In the genomic region with DNA sequence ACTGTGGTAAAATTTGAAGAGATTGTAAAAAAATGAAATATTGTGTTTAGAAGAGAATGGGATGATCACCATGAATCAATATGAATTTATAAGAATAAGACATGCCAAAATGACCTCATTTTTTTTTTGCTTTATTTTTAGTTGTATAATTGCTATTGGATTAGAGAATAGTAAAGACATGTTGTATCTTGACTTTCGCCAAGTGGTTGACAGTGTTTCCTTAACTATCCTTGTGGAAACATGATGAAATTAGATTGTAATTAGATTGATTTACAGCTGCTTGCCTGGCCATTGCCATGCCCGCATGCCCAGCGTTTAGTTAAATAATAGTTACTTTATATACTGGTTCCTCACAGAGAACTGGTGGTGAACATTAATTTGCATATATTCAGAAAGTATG, we compare ENCODE assay signal across 23 cellular contexts.
DNase-seq lines count a peak whose midpoint lies in the region; ATAC-seq and TF ChIP-seq lines count a peak whose summit lies in the region.
"Had no signal": no experiment of that assay in that cellular context is flagged by ENCODE, and none has a peak within 500 bp of the region (broad histone marks: within the 10 kb centered on the region; RNA-seq: fewer than 3 reads in every experiment).

No MANE protein-coding gene starts in this region.

- peak; percentile 57 for ATAC-seq in esophagus mucosa
- ATAC-seq in HG02623 (IDR thresholded peaks at IDR 0.05; ENCODE audit: unreplicated experiment), result no peak
- ATAC-seq: GM23338, PC-3, Right ventricle myocardium inferior had no signal

- CTCF ChIA-PET in GM10248 (lab: Yijun Ruan, JAX), result no interaction called here

- H3K27ac ChIP-seq in SK-N-MC, result peak overlapping the region; percentile 89
- H3K27ac ChIP-seq: BLaER1 treated with 17β-estradiol and CSF1 and Interleukin-3, amounts not matched to agents 10 nM and 100 nM; HL-60; SJCRH30 had no signal

- POLR2A ChIA-PET in GM10248 (lab: Yijun Ruan, JAX), result no interaction called here

- H3K36me3 ChIP-seq in SK-N-MC (ENCODE audit: insufficient read depth, low read length), result no peaks in the 10 kb centered on the region
- H3K36me3 ChIP-seq: BLaER1 treated with 17β-estradiol and CSF1 and Interleukin-3, amounts not matched to agents 10 nM and 100 nM; HAP-1 had no signal

- DNase-seq in AG10803 (ENCODE audit: low read depth) (peak; percentile 6), NCI-H1105 treated with DMSO at 0.1 percent for 48 hours (lab: John Stamatoyannopoulos, UW) (peak; percentile 33), SK-N-MC (ENCODE audit: low read depth, low spot score) (no peak), GM10248 (ENCODE audit: extremely low spot score) (no peak), posterior vena cava (ENCODE audit: low spot score) (no peak)
- DNase-seq: AML-193; CD4-positive, alpha-beta T cell; NCI-H1092 treated with DMSO at 0.1 percent for 48 hours; NCI-H146; NCI-H1930; NCI-H2107; NCI-H748 treated with DMSO at 0.1 percent for 48 hours; NK-92 treated with Interleukin-12 subunit alpha and Interleukin-12 subunit beta, amount 100 ng/mL, for 24 hours; PC-3; SJCRH30; T-helper 1 cell had no signal

- H3K4me3 ChIP-seq in AG10803 (ENCODE audit: low read length) (no peak overlapping the region), SK-N-MC (peak overlapping the region; percentile 35)
- H3K4me3 ChIP-seq: BLaER1 treated with 17β-estradiol and CSF1 and Interleukin-3, amounts not matched to agents 10 nM and 100 nM; GM23338; HAP-1; SJCRH30 had no signal

- TF ChIP-seq CTCF in AG10803 (conservative IDR thresholded peaks at IDR 0.05; ENCODE audit: low read length) (no peak), GM10248 (IDR thresholded peaks at IDR 0.05; ENCODE audit: control extremely low read depth, extremely low read depth, low read depth, missing control alignments) (no peak)

- intact Hi-C loops in posterior vena cava (cut with DNase I), result no loop called here

- no peak overlapping the region for H3K9ac ChIP-seq in SK-N-MC (ENCODE audit: insufficient read length)
- H3K9ac ChIP-seq: BLaER1 treated with 17β-estradiol and CSF1 and Interleukin-3, amounts not matched to agents 10 nM and 100 nM had no signal

- no peaks in the 10 kb centered on the region for H3K9me3 ChIP-seq in SK-N-MC (ENCODE audit: low read depth, low read length)
- H3K9me3 ChIP-seq: HAP-1, SJCRH30 had no signal

Comparison
In these comparisons a context has a peak if more than half of its experiments do, and no peak if none do; other contexts are left out.
1. DNase-seq: peak in AG10803 (single experiment) and NCI-H1105 treated with DMSO at 0.1 percent for 48 hours (single experiment); none in SK-N-MC (single experiment), GM10248 (single experiment) and posterior vena cava (single experiment).